Comparison of ENCODE assay signal across 29 cellular contexts in genomic region chr16:85164838-85165516, GRCh38. TPM values are rescaled to one million over a fixed set of nuclear protein-coding genes. Genes with fewer than 3 reads are reported as not detected.
DNase-seq lines count a peak whose midpoint lies in the region; ATAC-seq, FAIRE-seq and TF ChIP-seq lines count a peak whose summit lies in the region.
"Had no signal": no experiment of that assay in that cellular context is flagged by ENCODE, and none has a peak within 500 bp of the region (broad histone marks: within the 10 kb centered on the region; RNA-seq: fewer than 3 reads in every experiment).

No MANE protein-coding gene starts in this region.

- peaks cover 15% of the 10 kb centered on the region for H3F3A ChIP-seq in neural progenitor cell (ENCODE audit: low read depth)

- H3K36me3 Mint-ChIP-seq in activated naive CD4-positive, alpha-beta T cell treated with anti-CD3 and anti-CD28 coated beads, Interleukin-2, amount 10 ng/mL, durations not matched to agents 7 days and 5 days, result no peaks in the 10 kb centered on the region
- H3K36me3 Mint-ChIP-seq in neural progenitor cell, result no peaks in the 10 kb centered on the region
- H3K36me3 Mint-ChIP-seq: activated naive CD4-positive, alpha-beta T cell treated with anti-CD3 and anti-CD28 coated beads, Interleukin-2, amount 50 U/mL, for 72 hours had no signal

- TF ChIP-seq POLR2A in gastroesophageal sphincter (IDR thresholded peaks at IDR 0.05) (no peak), uterus (IDR thresholded peaks at IDR 0.05) (no peak), GM12892 (IDR thresholded peaks at IDR 0.05; ENCODE audit: low read depth, low read length) (no peak)

- peaks cover 0 to 94% (median 45%) of the 10 kb centered on the region in 3 donors for H3K4me1 ChIP-seq in gastroesophageal sphincter
- peaks cover 8% of the 10 kb centered on the region for H3K4me1 ChIP-seq in neural progenitor cell
- H3K4me1 ChIP-seq in uterus, result peaks cover 22 to 28% of the 10 kb centered on the region in 2 donors

- H3K4me3 ChIP-seq in gastroesophageal sphincter (no peak overlapping the region), neural progenitor cell (no peak overlapping the region), uterus (no peak overlapping the region)
- H3K4me3 ChIP-seq: A549, coronary artery, HAP-1, PC-9, SJSA1 had no signal

- no peaks in the 10 kb centered on the region for H3K36me3 ChIP-seq in gastroesophageal sphincter
- H3K36me3 ChIP-seq in neural progenitor cell, result no peaks in the 10 kb centered on the region
- H3K36me3 ChIP-seq in uterus, result no peaks in the 10 kb centered on the region
- H3K36me3 ChIP-seq: brain microvascular endothelial cell, HAP-1, SJSA1 had no signal

- H3K79me2 ChIP-seq in neural progenitor cell (ENCODE audit: low read depth), result no peaks in the 10 kb centered on the region

- FAIRE-seq in GM12892 (lab: Jason Lieb, UNC), result no peak
- FAIRE-seq: A549 had no signal

- H4K20me1 ChIP-seq in neural progenitor cell (ENCODE audit: low read depth), result no peaks in the 10 kb centered on the region

- no peak overlapping the region for H3K4me2 ChIP-seq in neural progenitor cell
- H3K4me2 ChIP-seq: A549, PC-9 had no signal

- peak overlapping the region in 3 of 4 donors; percentile 58 to 77 (median 74) for H3K27ac ChIP-seq in gastroesophageal sphincter
- no peak overlapping the region for H3K27ac ChIP-seq in neural progenitor cell
- peak overlapping the region; percentile 58 to 83 for H3K27ac ChIP-seq in uterus
- H3K27ac ChIP-seq: A549, brain microvascular endothelial cell, PC-9, SJSA1 had no signal

- no peak overlapping the region for H3K4me3 Mint-ChIP-seq in activated naive CD4-positive, alpha-beta T cell treated with anti-CD3 and anti-CD28 coated beads, Interleukin-2, amount 10 ng/mL, durations not matched to agents 7 days and 5 days
- no peak overlapping the region for H3K4me3 Mint-ChIP-seq in neural progenitor cell
- H3K4me3 Mint-ChIP-seq: T-helper 2 cell treated with Interferon-gamma antibody and Interleukin-4, amounts not matched to agents 5 μg/mL and 100 μg/mL, for 36 hours had no signal

- ATAC-seq in gastroesophageal sphincter, result peak; percentile 20
- ATAC-seq in HG03139 (IDR thresholded peaks at IDR 0.05; ENCODE audit: unreplicated experiment), result no peak
- ATAC-seq: A549; activated naive CD4-positive, alpha-beta T cell treated with anti-CD3 and anti-CD28 coated beads, Interleukin-2, amount 50 U/mL, for 72 hours; left colon had no signal

- TF ChIP-seq EP300 in gastroesophageal sphincter (IDR thresholded peaks at IDR 0.05), result no peak

- H3K9me3 ChIP-seq in gastroesophageal sphincter (no peaks in the 10 kb centered on the region), neural progenitor cell (ENCODE audit: low read depth) (no peaks in the 10 kb centered on the region), uterus (no peaks in the 10 kb centered on the region)
- H3K9me3 ChIP-seq: A549, HAP-1, SJSA1 had no signal

- TF ChIP-seq CTCF in gastroesophageal sphincter (IDR thresholded peaks at IDR 0.05) (no peak), neural progenitor cell (IDR thresholded peaks at IDR 0.05) (no peak), uterus (IDR thresholded peaks at IDR 0.05) (no peak)

- H3K27ac Mint-ChIP-seq in activated naive CD4-positive, alpha-beta T cell treated with anti-CD3 and anti-CD28 coated beads, Interleukin-2, amount 10 ng/mL, durations not matched to agents 7 days and 5 days, result peak overlapping the region; percentile 54
- peak overlapping the region; percentile 18 for H3K27ac Mint-ChIP-seq in neural progenitor cell
- H3K27ac Mint-ChIP-seq: activated naive CD4-positive, alpha-beta T cell treated with anti-CD3 and anti-CD28 coated beads, Interleukin-2, amount 50 U/mL, for 72 hours; T-helper 2 cell treated with Interferon-gamma antibody and Interleukin-4, amounts not matched to agents 5 μg/mL and 100 μg/mL, for 36 hours had no signal

- H3K27me3 Mint-ChIP-seq in activated naive CD4-positive, alpha-beta T cell treated with anti-CD3 and anti-CD28 coated beads, Interleukin-2, amount 10 ng/mL, durations not matched to agents 7 days and 5 days, result peaks cover 53% of the 10 kb centered on the region
- H3K27me3 Mint-ChIP-seq in neural progenitor cell (ENCODE audit: insufficient read depth, low read depth), result peaks cover 22% of the 10 kb centered on the region

- no peaks in the 10 kb centered on the region for H3K4me1 Mint-ChIP-seq in activated naive CD4-positive, alpha-beta T cell treated with anti-CD3 and anti-CD28 coated beads, Interleukin-2, amount 10 ng/mL, durations not matched to agents 7 days and 5 days
- H3K4me1 Mint-ChIP-seq in neural progenitor cell, result peaks cover 54% of the 10 kb centered on the region

- no peaks in the 10 kb centered on the region for H3K9me3 Mint-ChIP-seq in activated naive CD4-positive, alpha-beta T cell treated with anti-CD3 and anti-CD28 coated beads, Interleukin-2, amount 10 ng/mL, durations not matched to agents 7 days and 5 days
- no peaks in the 10 kb centered on the region for H3K9me3 Mint-ChIP-seq in neural progenitor cell
- H3K9me3 Mint-ChIP-seq: activated naive CD4-positive, alpha-beta T cell treated with anti-CD3 and anti-CD28 coated beads, Interleukin-2, amount 50 U/mL, for 72 hours; T-helper 2 cell treated with Interferon-gamma antibody and Interleukin-4, amounts not matched to agents 5 μg/mL and 100 μg/mL, for 36 hours had no signal

- CTCF ChIA-PET in activated naive CD4-positive, alpha-beta T cell treated with anti-CD3 and anti-CD28 coated beads, Interleukin-2, amount 10 ng/mL, durations not matched to agents 7 days and 5 days (lab: Charles Lee), result no interaction called here

- 44 to 53% methylated on average over 7 to 11 of the region's 12 CpGs for WGBS in gastroesophageal sphincter (ENCODE audit: low coverage in 1 of 2), 2 donors

- intact Hi-C loops in uterus (cut with DNase I; ENCODE audit: low total_unique reads), result no loop called here

- H3K9ac ChIP-seq in neural progenitor cell, result no peak overlapping the region

- no peak overlapping the region for H2AFZ ChIP-seq in neural progenitor cell (replicated peaks)
- H2AFZ ChIP-seq: PC-9 had no signal

- DNase-seq in activated naive CD4-positive, alpha-beta T cell treated with anti-CD3 and anti-CD28 coated beads, Interleukin-2, amount 10 ng/mL, durations not matched to agents 7 days and 5 days, result no peak
- DNase-seq in activated naive CD4-positive, alpha-beta T cell (lab: John Stamatoyannopoulos, UW), result no peak
- DNase-seq in neural progenitor cell (ENCODE audit: low spot score) (no peak), uterus (peak; percentile 66 to 80), GM12892 (ENCODE audit: insufficient read length) (no peak), NCI-H526 treated with DMSO at 0.1 percent for 48 hours (lab: John Stamatoyannopoulos, UW) (no peak)
- DNase-seq: activated CD4-positive, CD25-positive, alpha-beta regulatory T cell; activated T-cell treated with anti-CD3 and anti-CD28 coated beads, Interleukin-2, amount 50 U/mL, for 48 hours; brain microvascular endothelial cell; C1 segment of cervical spinal cord; GF-D8; left colon; NCI-H1417; NCI-H2171 treated with DMSO at 0.1 percent for 48 hours; occipital lobe; stimulated activated CD4-positive, alpha-beta T cell treated with anti-CD3 and anti-CD28 coated beads, Interleukin-1b, Interleukin-23, amount 100 ng/mL, for 48 hours; stimulated activated naive CD4-positive, alpha-beta T cell treated with Interleukin-2 at 50 U/mL for 16 hours had no signal

- H3K27me3 ChIP-seq in gastroesophageal sphincter, result no peaks in the 10 kb centered on the region
- peaks cover 6% of the 10 kb centered on the region for H3K27me3 ChIP-seq in neural progenitor cell
- no peaks in the 10 kb centered on the region for H3K27me3 ChIP-seq in uterus
- H3K27me3 ChIP-seq: brain microvascular endothelial cell, SJSA1 had no signal

RNA-seq across cellular contexts. Expression of gene CIBAR2, which starts 52.7 kb away (rescaled TPM):
- total RNA-seq in gastroesophageal sphincter (not detected), neural progenitor cell (ENCODE audit: low replicate concordance) (0.43 TPM in 1 of 2 replicates, not detected in the other), uterus (1 to 10 TPM in 1 of 4 donors, not detected in 3; 2.4 TPM)
- polyA plus RNA-seq in GM12892 (2012; ENCODE audit: missing spikeins), result not detected
- total RNA-seq: activated naive CD4-positive, alpha-beta T cell treated with anti-CD3 and anti-CD28 coated beads, Interleukin-2, amount 50 U/mL, for 72 hours; fibroblast of villous mesenchyme; left colon; mucosa of gallbladder; occipital lobe; PC-9; ureter had no signal
- polyA plus RNA-seq: A549 had no signal

Comparison
In these comparisons a context has a peak if more than half of its experiments do, and no peak if none do; other contexts are left out.
1. DNase-seq: peak in uterus (2 of 2); none in activated naive CD4-positive, alpha-beta T cell treated with anti-CD3 and anti-CD28 coated beads, Interleukin-2, amount 10 ng/mL, durations not matched to agents 7 days and 5 days (single experiment), activated naive CD4-positive, alpha-beta T cell (0 of 4), neural progenitor cell (single experiment), GM12892 (single experiment) and NCI-H526 treated with DMSO at 0.1 percent for 48 hours (single experiment).